In the genomic region with DNA sequence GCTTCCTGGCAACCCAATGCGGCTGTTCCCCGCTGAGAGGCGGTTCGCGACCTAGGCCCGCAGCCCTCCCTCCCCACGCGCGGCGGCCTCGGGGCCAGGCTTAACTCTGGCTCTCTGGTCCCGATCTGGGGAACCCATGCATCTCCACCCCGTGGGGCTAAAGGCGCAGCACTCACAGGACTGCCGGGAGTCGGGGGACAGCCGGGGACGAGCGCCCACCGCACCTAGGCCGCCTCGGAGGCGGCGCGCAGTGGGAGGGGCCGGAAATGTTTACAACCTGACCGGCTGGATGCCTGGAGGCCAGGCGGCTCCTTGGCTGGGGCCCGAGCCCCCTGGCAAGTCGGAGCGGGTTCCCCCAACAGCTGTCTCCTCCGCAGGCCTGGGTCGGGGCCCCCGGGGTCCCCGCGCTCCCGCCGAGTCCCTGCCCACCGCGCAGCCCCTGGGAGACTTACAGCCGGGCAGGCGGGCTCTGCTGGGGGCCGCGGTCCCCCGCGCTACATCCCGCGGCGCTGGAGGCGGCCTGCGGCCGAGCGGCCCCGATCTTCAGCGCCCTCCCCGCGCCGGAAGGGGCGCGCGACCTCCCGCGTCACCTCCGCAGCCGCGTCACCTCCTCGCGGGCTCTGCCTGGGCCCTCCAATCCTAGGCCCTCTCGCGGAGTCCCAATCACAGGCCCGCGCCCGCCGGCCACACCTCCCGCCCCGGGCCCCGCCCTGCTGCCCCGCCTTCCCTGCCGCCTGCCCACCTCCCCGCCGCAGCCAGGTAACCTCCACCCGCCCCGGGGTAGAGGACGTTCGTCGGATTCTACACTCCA, we compare ENCODE assay signal across 8 cellular contexts. TPM values are rescaled to one million over a fixed set of nuclear protein-coding genes. Genes with fewer than 3 reads are reported as not detected.
DNase-seq lines count a peak whose midpoint lies in the region; ATAC-seq, FAIRE-seq and TF ChIP-seq lines count a peak whose summit lies in the region.

Gene ADIPOR1, minus strand, starts transcription at position 580 of the 811 bp plus-strand sequence. CDS start 7,242 bp downstream, outside the sequence.

- peak; percentile 92 for TF ChIP-seq POLR2A in GM15510 (IDR thresholded peaks at IDR 0.05; ENCODE audit: borderline replicate concordance, extremely low read depth, insufficient read length)

- peak; percentile 5 for FAIRE-seq in urothelium cell line (lab: Jason Lieb, UNC)

- H3K27ac ChIP-seq in angular gyrus (ENCODE audit: low read depth, low read length) = peak within 1 kb of the TSS; percentile 80

- peak; percentile 98 for ATAC-seq in HG02852 (IDR thresholded peaks at IDR 0.05; ENCODE audit: unreplicated experiment)
- ATAC-seq in left ventricle myocardium superior = peak; percentile 98

- intact Hi-C loops in left ventricle myocardium superior (cut with micrococcal nuclease) = no loop called here

- DNase-seq in NCI-H146 (lab: John Stamatoyannopoulos, UW) = peak; percentile 92
- peak; percentile 89 to 95 (median 93) for DNase-seq in T-helper 2 cell
- DNase-seq in left ventricle myocardium superior = peak; percentile 95
- peak; percentile 60 for DNase-seq in pulmonary artery endothelial cell (ENCODE audit: low read depth, low spot score)
- DNase-seq in urothelium cell line (ENCODE audit: low spot score) = peak; percentile 98

RNA-seq across cellular contexts. Expression of gene ADIPOR1, which starts in this region (rescaled TPM):
- total RNA-seq in left ventricle myocardium superior = 88.1 TPM
- 82.1 and 113 TPM in 2 replicates for total RNA-seq in pulmonary artery endothelial cell

Comparison
In these comparisons a context has a peak if more than half of its experiments do, and no peak if none do; other contexts are left out.
1. Peak in every context shown above with its lines: DNase-seq, ATAC-seq and H3K27ac ChIP-seq.